11 cellular contexts compared by ENCODE assay signal in genomic region chr6:159758031-159759001, GRCh38. TPM values are rescaled to one million over a fixed set of nuclear protein-coding genes. Genes with fewer than 3 reads are reported as not detected.
DNase-seq lines count a peak whose midpoint lies in the region; ATAC-seq and TF ChIP-seq lines count a peak whose summit lies in the region.
"Had no signal": no experiment of that assay in that cellular context is flagged by ENCODE, and none has a peak within 500 bp of the region (broad histone marks: within the 10 kb centered on the region; RNA-seq: fewer than 3 reads in every experiment).

No MANE protein-coding gene starts in this region.

- peak overlapping the region; percentile 23 to 90 (median 52) for H3K27ac Mint-ChIP-seq in CD4-positive, alpha-beta memory T cell
- H3K27ac Mint-ChIP-seq in activated naive CD8-positive, alpha-beta T cell treated with anti-CD3 and anti-CD28 coated beads, Interleukin-2, amount 10 ng/mL, durations not matched to agents 7 days and 5 days: peak overlapping the region; percentile 27

- H3K4me1 Mint-ChIP-seq in CD4-positive, alpha-beta memory T cell: peaks cover 21 to 33% (median 25%) of the 10 kb centered on the region in 4 donors
- H3K4me1 Mint-ChIP-seq in activated naive CD8-positive, alpha-beta T cell treated with anti-CD3 and anti-CD28 coated beads, Interleukin-2, amount 10 ng/mL, durations not matched to agents 7 days and 5 days: peaks cover 27% of the 10 kb centered on the region

- WGBS in prostate gland: 90% methylated on average over 7 of the region's 7 CpGs

- POLR2A ChIA-PET in CD4-positive, alpha-beta memory T cell (lab: Charles Lee; ENCODE audit: partially characterized antibody): interaction anchor here (7.4 to 7.5 kb wide), 2 partner anchors 29 to 31 kb away, joined by 114 to 116 read pairs; partner anchors contain the start of genes MRPL18, TCP1 and WTAP
- POLR2A ChIA-PET in activated naive CD8-positive, alpha-beta T cell treated with anti-CD3 and anti-CD28 coated beads, Interleukin-2, amount 10 ng/mL, durations not matched to agents 7 days and 5 days (lab: Charles Lee): interaction anchor here (4.7 kb wide), 1 partner anchor 32 kb away, joined by 44 read pairs; the partner anchor contains the start of genes MRPL18 and TCP1

- no peaks in the 10 kb centered on the region for H3K9me3 ChIP-seq in CD4-positive, alpha-beta memory T cell (ENCODE audit: control insufficient read depth in 1 of 2, low read length in 2 of 2)
- no peaks in the 10 kb centered on the region for H3K9me3 ChIP-seq in prostate gland
- H3K9me3 ChIP-seq: stomach had no signal

- TF ChIP-seq CTCF in prostate gland (IDR thresholded peaks at IDR 0.05): no peak

- peaks cover 18 to 58% of the 10 kb centered on the region in 2 donors for H3K36me3 Mint-ChIP-seq in CD4-positive, alpha-beta memory T cell
- peaks cover 40% of the 10 kb centered on the region for H3K36me3 Mint-ChIP-seq in activated naive CD8-positive, alpha-beta T cell treated with anti-CD3 and anti-CD28 coated beads, Interleukin-2, amount 10 ng/mL, durations not matched to agents 7 days and 5 days

- no peak overlapping the region for H3K27ac ChIP-seq in CD4-positive, alpha-beta memory T cell (ENCODE audit: low read depth, low read length)
- H3K27ac ChIP-seq in prostate gland: no peak overlapping the region

- no peak overlapping the region for H3K4me3 Mint-ChIP-seq in CD4-positive, alpha-beta memory T cell
- no peak overlapping the region for H3K4me3 Mint-ChIP-seq in activated naive CD8-positive, alpha-beta T cell treated with anti-CD3 and anti-CD28 coated beads, Interleukin-2, amount 10 ng/mL, durations not matched to agents 7 days and 5 days

- H3K36me3 ChIP-seq in CD4-positive, alpha-beta memory T cell (ENCODE audit: insufficient read depth, low read length): peaks cover 36% of the 10 kb centered on the region
- H3K36me3 ChIP-seq in prostate gland: no peaks in the 10 kb centered on the region

- CTCF ChIA-PET in CD4-positive, alpha-beta memory T cell (lab: Charles Lee; ENCODE audit: partially characterized antibody): no interaction called here

- H3K4me1 ChIP-seq in CD4-positive, alpha-beta memory T cell (ENCODE audit: insufficient read depth, low read length): peaks cover 16% of the 10 kb centered on the region
- H3K4me1 ChIP-seq in prostate gland (replicated peaks): peaks cover 3% of the 10 kb centered on the region

- no peak overlapping the region for H3K4me3 ChIP-seq in CD4-positive, alpha-beta memory T cell (ENCODE audit: low read length in 2 of 2)
- no peak overlapping the region for H3K4me3 ChIP-seq in prostate gland
- H3K4me3 ChIP-seq: stomach had no signal

- intact Hi-C loops in CD4-positive, alpha-beta memory T cell (cut with micrococcal nuclease): no loop called here
- intact Hi-C loops in prostate gland (cut with DNase I): no loop called here

- H3K27me3 ChIP-seq in CD4-positive, alpha-beta memory T cell (ENCODE audit: insufficient read depth, low read length): no peaks in the 10 kb centered on the region
- no peaks in the 10 kb centered on the region for H3K27me3 ChIP-seq in prostate gland (replicated peaks; ENCODE audit: insufficient read depth)
- H3K27me3 ChIP-seq: stomach had no signal

- DNase-seq in CD4-positive, alpha-beta memory T cell: no peak
- peak; percentile 71 for DNase-seq in HS-5 (ENCODE audit: low read depth)
- no peak for DNase-seq in activated naive CD8-positive, alpha-beta T cell treated with anti-CD3 and anti-CD28 coated beads, Interleukin-2, amount 10 ng/mL, durations not matched to agents 7 days and 5 days
- peak; percentile 96 for DNase-seq in kidney tubule cell (ENCODE audit: low spot score)
- no peak for DNase-seq in prostate gland (ENCODE audit: low spot score)
- DNase-seq in NCI-H146 (lab: John Stamatoyannopoulos, UW): no peak
- no peak for DNase-seq in CD1c-positive myeloid dendritic cell (ENCODE audit: extremely low spot score)
- DNase-seq: central memory CD4-positive, alpha-beta T cell; stomach had no signal

- ATAC-seq in activated naive CD8-positive, alpha-beta T cell treated with anti-CD3 and anti-CD28 coated beads, Interleukin-2, amount 10 ng/mL, durations not matched to agents 7 days and 5 days (ENCODE audit: low read depth): no peak
- ATAC-seq in HG03520 (IDR thresholded peaks at IDR 0.05; ENCODE audit: unreplicated experiment): no peak

- no peaks in the 10 kb centered on the region for H3K9me3 Mint-ChIP-seq in CD4-positive, alpha-beta memory T cell
- H3K9me3 Mint-ChIP-seq in activated naive CD8-positive, alpha-beta T cell treated with anti-CD3 and anti-CD28 coated beads, Interleukin-2, amount 10 ng/mL, durations not matched to agents 7 days and 5 days: no peaks in the 10 kb centered on the region

- H3K27me3 Mint-ChIP-seq in CD4-positive, alpha-beta memory T cell: no peaks in the 10 kb centered on the region
- H3K27me3 Mint-ChIP-seq in activated naive CD8-positive, alpha-beta T cell treated with anti-CD3 and anti-CD28 coated beads, Interleukin-2, amount 10 ng/mL, durations not matched to agents 7 days and 5 days: no peaks in the 10 kb centered on the region

- TF ChIP-seq POLR2A in prostate gland (IDR thresholded peaks at IDR 0.05): no peak

RNA-seq across cellular contexts. Expression of gene ACAT2, which starts 3.5 kb away (rescaled TPM):
- 10 to 100 TPM; 30.5 to 30.9 TPM for total RNA-seq in CD4-positive, alpha-beta memory T cell
- polyA plus RNA-seq in CD4-positive, alpha-beta memory T cell: 10 to 100 TPM; 43.5 to 53.2 TPM
- 10 to 100 TPM; 55.3 to 57.1 TPM for total RNA-seq in activated naive CD8-positive, alpha-beta T cell treated with anti-CD3 and anti-CD28 coated beads, Interleukin-2, amount 10 ng/mL, durations not matched to agents 7 days and 5 days
- total RNA-seq in prostate gland: 10 to 100 TPM; 10.2 to 22.6 TPM

RNA-seq across cellular contexts. Expression of gene WTAP, which starts 31.0 kb away (rescaled TPM):
- total RNA-seq in CD4-positive, alpha-beta memory T cell: 100 to 1,000 TPM; 151 to 159 TPM
- polyA plus RNA-seq in CD4-positive, alpha-beta memory T cell: 100 to 1,000 TPM; 140 to 149 TPM
- total RNA-seq in activated naive CD8-positive, alpha-beta T cell treated with anti-CD3 and anti-CD28 coated beads, Interleukin-2, amount 10 ng/mL, durations not matched to agents 7 days and 5 days: 100 to 1,000 TPM; 127 to 129 TPM
- total RNA-seq in prostate gland: 10 to 100 TPM; 84.1 to 99.3 TPM

RNA-seq across cellular contexts. Expression of gene TCP1, which starts 31.1 kb away (rescaled TPM):
- 100 to 1,000 TPM; 151 to 162 TPM for total RNA-seq in CD4-positive, alpha-beta memory T cell
- 100 to 1,000 TPM in 1 of 2 donors, 10 to 100 TPM in 1; 84.3 to 114 TPM for polyA plus RNA-seq in CD4-positive, alpha-beta memory T cell
- 100 to 1,000 TPM; 181 to 197 TPM for total RNA-seq in activated naive CD8-positive, alpha-beta T cell treated with anti-CD3 and anti-CD28 coated beads, Interleukin-2, amount 10 ng/mL, durations not matched to agents 7 days and 5 days
- 100 to 1,000 TPM; 145 to 187 TPM for total RNA-seq in prostate gland

RNA-seq across cellular contexts. Expression of gene MRPL18, which starts 32.0 kb away (rescaled TPM):
- 10 to 100 TPM; 43.9 to 45.2 TPM for total RNA-seq in CD4-positive, alpha-beta memory T cell
- polyA plus RNA-seq in CD4-positive, alpha-beta memory T cell: 100 to 1,000 TPM in 1 of 2 donors, 10 to 100 TPM in 1; 68.5 to 105 TPM
- total RNA-seq in activated naive CD8-positive, alpha-beta T cell treated with anti-CD3 and anti-CD28 coated beads, Interleukin-2, amount 10 ng/mL, durations not matched to agents 7 days and 5 days: 10 to 100 TPM; 58.9 to 62.0 TPM
- 100 to 1,000 TPM in 1 of 2 donors, 10 to 100 TPM in 1; 76.0 to 103 TPM for total RNA-seq in prostate gland

RNA-seq across cellular contexts. Expression of gene PNLDC1, which starts 41.8 kb away (rescaled TPM):
- total RNA-seq in CD4-positive, alpha-beta memory T cell: under 1 TPM; 0.47 to 0.94 TPM
- under 1 TPM in 1 of 2 donors, not detected in 1; 0.23 TPM for polyA plus RNA-seq in CD4-positive, alpha-beta memory T cell
- total RNA-seq in activated naive CD8-positive, alpha-beta T cell treated with anti-CD3 and anti-CD28 coated beads, Interleukin-2, amount 10 ng/mL, durations not matched to agents 7 days and 5 days: under 1 TPM; 0.42 to 0.96 TPM
- total RNA-seq in prostate gland: 1 to 10 TPM in 1 of 2 donors, not detected in 1; 5.6 TPM
- polyA plus RNA-seq: neural cell had no signal

Comparison
In these comparisons a context has a peak if more than half of its experiments do, and no peak if none do; other contexts are left out.
1. DNase-seq: peak in HS-5 (single experiment) and kidney tubule cell (single experiment); none in CD4-positive, alpha-beta memory T cell (0 of 5), activated naive CD8-positive, alpha-beta T cell treated with anti-CD3 and anti-CD28 coated beads, Interleukin-2, amount 10 ng/mL, durations not matched to agents 7 days and 5 days (single experiment), prostate gland (single experiment), NCI-H146 (single experiment) and CD1c-positive myeloid dendritic cell (single experiment).